In the genomic region with DNA sequence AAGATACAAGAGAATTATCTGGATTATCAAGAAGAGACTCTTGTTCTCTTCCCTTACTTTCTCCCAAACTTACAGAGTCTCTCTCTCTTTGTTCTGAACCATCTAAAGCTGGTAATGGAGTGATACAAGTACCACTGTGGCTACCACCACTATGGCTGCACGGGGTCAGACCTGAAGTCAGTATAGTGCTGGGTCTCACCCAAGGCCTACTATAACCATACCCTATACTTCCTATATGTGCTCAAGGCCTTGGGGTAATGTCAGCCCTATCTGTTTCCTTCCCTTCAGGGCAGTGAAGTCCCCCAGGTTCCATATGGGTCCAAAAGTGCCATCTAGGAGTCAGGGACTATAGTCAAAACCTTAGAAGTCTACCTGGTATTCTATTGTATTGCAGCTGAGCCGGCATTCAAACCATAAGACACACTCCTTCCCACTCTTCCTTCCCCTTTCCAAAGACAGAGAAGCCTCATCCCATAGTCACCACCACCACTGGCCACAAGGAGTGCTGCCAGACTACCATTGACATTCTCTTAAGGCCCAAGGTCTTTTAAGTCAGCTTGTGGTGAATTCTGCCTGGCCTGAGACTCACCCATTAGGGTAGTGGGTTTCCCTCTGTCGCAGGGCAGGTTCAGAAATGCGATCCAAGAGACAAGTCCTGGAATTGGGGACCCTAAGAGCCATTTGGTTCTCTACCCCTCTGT, we compare ENCODE assay signal across 22 cellular contexts.
"Had no signal": no experiment of that assay in that cellular context is flagged by ENCODE, and none has a peak within 500 bp of the region (broad histone marks: within the 10 kb centered on the region; RNA-seq: fewer than 3 reads in every experiment).

No MANE protein-coding gene starts in this region.

- H3K27me3 Mint-ChIP-seq: activated naive CD8-positive, alpha-beta T cell treated with anti-CD3 and anti-CD28 coated beads, Interleukin-2, amount 50 U/mL, for 24 hours; dendritic cell treated with granulocyte-macrophage colony-stimulating factor and Interleukin-4, amounts not matched to agents 40 ng/mL and 50 ng/mL, for 4 days; effector memory CD8-positive, alpha-beta T cell had no signal

- H3K9me3 ChIP-seq: gastroesophageal sphincter, tibial nerve, uterus had no signal

- H3K4me3 ChIP-seq: breast epithelium, gastroesophageal sphincter, heart right ventricle, lung, skin epidermis, tibial nerve, uterus had no signal

- H3K4me3 Mint-ChIP-seq: activated naive CD8-positive, alpha-beta T cell treated with anti-CD3 and anti-CD28 coated beads, Interleukin-2, amount 50 U/mL, for 24 hours; dendritic cell treated with granulocyte-macrophage colony-stimulating factor and Interleukin-4, amounts not matched to agents 40 ng/mL and 50 ng/mL, for 4 days; effector memory CD8-positive, alpha-beta T cell; naive thymus-derived CD4-positive, alpha-beta T cell; T-helper 2 cell treated with Interferon-gamma antibody and Interleukin-4, amounts not matched to agents 5 μg/mL and 100 μg/mL, for 36 hours had no signal

- H3K9me3 Mint-ChIP-seq: effector memory CD8-positive, alpha-beta T cell; T-helper 2 cell treated with Interferon-gamma antibody and Interleukin-4, amounts not matched to agents 5 μg/mL and 100 μg/mL, for 36 hours had no signal

- H3K4me1 Mint-ChIP-seq: activated naive CD8-positive, alpha-beta T cell treated with anti-CD3 and anti-CD28 coated beads, Interleukin-2, amount 50 U/mL, for 24 hours; naive thymus-derived CD4-positive, alpha-beta T cell had no signal

- H3K36me3 ChIP-seq: breast epithelium, gastroesophageal sphincter, heart right ventricle, tibial nerve, uterus had no signal

- H3K27ac Mint-ChIP-seq: activated naive CD8-positive, alpha-beta T cell treated with anti-CD3 and anti-CD28 coated beads, Interleukin-2, amount 50 U/mL, for 24 hours; dendritic cell treated with granulocyte-macrophage colony-stimulating factor and Interleukin-4, amounts not matched to agents 40 ng/mL and 50 ng/mL, for 4 days; effector memory CD8-positive, alpha-beta T cell; naive thymus-derived CD4-positive, alpha-beta T cell; T-helper 2 cell treated with Interferon-gamma antibody and Interleukin-4, amounts not matched to agents 5 μg/mL and 100 μg/mL, for 36 hours had no signal

- H3K4me1 ChIP-seq: breast epithelium, gastroesophageal sphincter, heart right ventricle, tibial nerve, uterus had no signal

- FAIRE-seq: islet of Langerhans had no signal

- H3K27me3 ChIP-seq: breast epithelium, gastroesophageal sphincter, heart right ventricle, tibial nerve, uterus had no signal

- DNase-seq: activated naive CD4-positive, alpha-beta T cell; activated naive CD8-positive, alpha-beta T cell treated with anti-CD3 and anti-CD28 coated beads, Interleukin-2, amount 50 U/mL, for 24 hours; activated T-cell treated with anti-CD3 and anti-CD28 coated beads for 4 hours; aorta; cerebellar nuclear complex; effector memory CD8-positive, alpha-beta T cell; heart right ventricle; naive thymus-derived CD4-positive, alpha-beta T cell; posterior cingulate gyrus; stimulated activated CD4-positive, alpha-beta T cell treated with anti-CD3 and anti-CD28 coated beads, Interleukin-4, amount 100 ng/mL, for 24 hours; stimulated activated naive CD4-positive, alpha-beta T cell; substantia nigra; uterus had no signal

- H3K27ac ChIP-seq: breast epithelium, epithelial cell of prostate, gastroesophageal sphincter, heart right ventricle, skin epidermis, tibial nerve, uterus had no signal
